In the genomic region with DNA sequence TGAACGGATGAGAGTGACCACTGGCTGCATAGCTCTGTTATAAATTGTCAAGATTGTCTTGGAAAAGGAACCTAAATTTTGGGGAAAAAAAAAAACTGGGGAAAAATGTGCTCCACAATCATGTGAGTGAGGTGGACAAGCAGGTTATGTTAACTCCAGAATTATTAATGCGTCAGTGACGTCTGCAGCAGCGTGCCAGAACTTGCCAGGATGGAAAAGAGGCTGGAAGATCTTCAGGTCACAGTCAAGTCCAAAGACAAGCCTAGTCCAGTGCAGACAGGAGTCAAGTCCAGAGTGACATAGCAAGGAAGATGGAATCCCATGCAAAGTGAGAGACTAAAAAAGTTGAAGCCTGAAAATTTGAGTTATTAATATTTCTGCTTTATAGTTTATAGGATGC, we compare ENCODE assay signal across 30 cellular contexts.
"Had no signal": no experiment of that assay in that cellular context is flagged by ENCODE, and none has a peak within 500 bp of the region (broad histone marks: within the 10 kb centered on the region; RNA-seq: fewer than 3 reads in every experiment).

No MANE protein-coding gene starts in this region.

- H3K4me1 Mint-ChIP-seq: activated CD4-positive, alpha-beta memory T cell treated with anti-CD3 and anti-CD28 coated beads, Interleukin-2, amount 10 ng/mL, durations not matched to agents 7 days and 5 days; activated CD4-positive, alpha-beta T cell treated with anti-CD3 and anti-CD28 coated beads, Interleukin-2, amount 10 ng/mL, durations not matched to agents 7 days and 5 days; activated naive CD4-positive, alpha-beta T cell treated with anti-CD3 and anti-CD28 coated beads, Interleukin-2, amount 10 ng/mL, durations not matched to agents 7 days and 5 days; activated naive CD8-positive, alpha-beta T cell treated with anti-CD3 and anti-CD28 coated beads for 36 hours; activated T-helper 17 cell treated with anti-CD3 and anti-CD28 coated beads, Interleukin-2, amount 50 U/mL, for 72 hours; T-cell had no signal

- DNase-seq: activated CD4-positive, alpha-beta memory T cell treated with anti-CD3 and anti-CD28 coated beads, Interleukin-2, amount 10 ng/mL, durations not matched to agents 7 days and 5 days; activated CD4-positive, alpha-beta T cell treated with anti-CD3 and anti-CD28 coated beads, Interleukin-2, amount 10 ng/mL, durations not matched to agents 7 days and 5 days; activated CD4-positive, CD25-positive, alpha-beta regulatory T cell; activated gamma-delta T cell; activated naive CD4-positive, alpha-beta T cell treated with anti-CD3 and anti-CD28 coated beads, Interleukin-2, amount 10 ng/mL, durations not matched to agents 7 days and 5 days; activated naive CD8-positive, alpha-beta T cell treated with anti-CD3 and anti-CD28 coated beads for 36 hours; activated T-cell treated with anti-CD3 and anti-CD28 coated beads for 4 hours; activated T-cell treated with anti-CD3 and anti-CD28 coated beads, Interleukin-2, amount 50 U/mL, for 48 hours; brain microvascular endothelial cell; MG63; MV-4-11; NCI-H1092 treated with DMSO at 0.1 percent for 48 hours; NCI-H1417 treated with DMSO at 0.1 percent for 48 hours; NCI-H1694; NCI-H2029; NCI-H2107; NCI-H2171 treated with DMSO at 0.1 percent for 48 hours; NCI-H226; NCI-H526; NCI-H82; SIG-M5; T-cell; T-helper 2 cell; T1000 had no signal

- H3K27ac Mint-ChIP-seq: activated CD4-positive, alpha-beta memory T cell treated with anti-CD3 and anti-CD28 coated beads, Interleukin-2, amount 10 ng/mL, durations not matched to agents 7 days and 5 days; activated CD4-positive, alpha-beta T cell treated with anti-CD3 and anti-CD28 coated beads, Interleukin-2, amount 10 ng/mL, durations not matched to agents 7 days and 5 days; activated naive CD4-positive, alpha-beta T cell treated with anti-CD3 and anti-CD28 coated beads, Interleukin-2, amount 10 ng/mL, durations not matched to agents 7 days and 5 days; activated naive CD8-positive, alpha-beta T cell treated with anti-CD3 and anti-CD28 coated beads for 36 hours; activated T-helper 17 cell treated with anti-CD3 and anti-CD28 coated beads, Interleukin-2, amount 50 U/mL, for 72 hours; T-cell had no signal

- H3K36me3 ChIP-seq: brain microvascular endothelial cell, MG63 had no signal

- H3K9ac ChIP-seq: KMS-11 had no signal

- H3K36me3 Mint-ChIP-seq: activated naive CD4-positive, alpha-beta T cell treated with anti-CD3 and anti-CD28 coated beads, Interleukin-2, amount 10 ng/mL, durations not matched to agents 7 days and 5 days; activated naive CD8-positive, alpha-beta T cell treated with anti-CD3 and anti-CD28 coated beads for 36 hours; T-cell had no signal

- H3K27me3 Mint-ChIP-seq: activated naive CD4-positive, alpha-beta T cell treated with anti-CD3 and anti-CD28 coated beads, Interleukin-2, amount 10 ng/mL, durations not matched to agents 7 days and 5 days had no signal

- H3K4me2 ChIP-seq: KMS-11 had no signal

- H3K4me3 Mint-ChIP-seq: activated CD4-positive, alpha-beta memory T cell treated with anti-CD3 and anti-CD28 coated beads, Interleukin-2, amount 10 ng/mL, durations not matched to agents 7 days and 5 days; activated CD4-positive, alpha-beta T cell treated with anti-CD3 and anti-CD28 coated beads, Interleukin-2, amount 10 ng/mL, durations not matched to agents 7 days and 5 days; activated naive CD4-positive, alpha-beta T cell treated with anti-CD3 and anti-CD28 coated beads, Interleukin-2, amount 10 ng/mL, durations not matched to agents 7 days and 5 days; activated naive CD8-positive, alpha-beta T cell treated with anti-CD3 and anti-CD28 coated beads for 36 hours; activated T-helper 17 cell treated with anti-CD3 and anti-CD28 coated beads, Interleukin-2, amount 50 U/mL, for 72 hours; T-cell had no signal

- H3K4me3 ChIP-seq: MG63, SK-N-MC had no signal

- FAIRE-seq: RCC 7860, TTC549 had no signal

- ATAC-seq: activated T-helper 17 cell treated with anti-CD3 and anti-CD28 coated beads, Interleukin-2, amount 50 U/mL, for 72 hours; T-cell had no signal

- H3K9me3 Mint-ChIP-seq: activated CD4-positive, alpha-beta memory T cell treated with anti-CD3 and anti-CD28 coated beads, Interleukin-2, amount 10 ng/mL, durations not matched to agents 7 days and 5 days; activated CD4-positive, alpha-beta T cell treated with anti-CD3 and anti-CD28 coated beads, Interleukin-2, amount 10 ng/mL, durations not matched to agents 7 days and 5 days; activated naive CD4-positive, alpha-beta T cell treated with anti-CD3 and anti-CD28 coated beads, Interleukin-2, amount 10 ng/mL, durations not matched to agents 7 days and 5 days; activated naive CD8-positive, alpha-beta T cell treated with anti-CD3 and anti-CD28 coated beads for 36 hours; activated T-helper 17 cell treated with anti-CD3 and anti-CD28 coated beads, Interleukin-2, amount 50 U/mL, for 72 hours; T-cell had no signal

- H3K27me3 ChIP-seq: brain microvascular endothelial cell, MG63 had no signal

- H3K9me3 ChIP-seq: MG63 had no signal

- H3K27ac ChIP-seq: brain microvascular endothelial cell, KMS-11, SK-N-MC, VCaP had no signal
